Comparison of ENCODE assay signal across 16 cellular contexts in genomic region chr2:182447843-182448242, GRCh38. TPM values are rescaled to one million over a fixed set of nuclear protein-coding genes. Genes with fewer than 3 reads are reported as not detected.
DNase-seq lines count a peak whose midpoint lies in the region; FAIRE-seq and TF ChIP-seq lines count a peak whose summit lies in the region.
"Had no signal": no experiment of that assay in that cellular context is flagged by ENCODE, and none has a peak within 500 bp of the region (broad histone marks: within the 10 kb centered on the region; RNA-seq: fewer than 3 reads in every experiment).

No MANE protein-coding gene starts in this region.

- H2AFZ ChIP-seq in GM23248 (peak overlapping the region; percentile 32), astrocyte (ENCODE audit: low read depth, low read length) (no peak overlapping the region), hepatocyte (no peak overlapping the region), smooth muscle cell (ENCODE audit: low read depth) (peak overlapping the region; percentile 17)

- no peaks in the 10 kb centered on the region for H3K27me3 Mint-ChIP-seq in astrocyte (ENCODE audit: low read depth, unreplicated experiment)
- H3K27me3 Mint-ChIP-seq: stimulated activated naive CD8-positive, alpha-beta T cell treated with anti-CD3 and anti-CD28 coated beads, Interleukin-15, amount 100 ng/mL, for 72 hours had no signal

- TF ChIP-seq CTCF in astrocyte (IDR thresholded peaks at IDR 0.05; ENCODE audit: insufficient read depth, low read depth, low read length) (no peak), hepatocyte (IDR thresholded peaks at IDR 0.05; ENCODE audit: poor library complexity) (no peak), smooth muscle cell (IDR thresholded peaks at IDR 0.05; ENCODE audit: borderline replicate concordance, insufficient read depth, poor library complexity, severe bottlenecking) (no peak), dorsolateral prefrontal cortex (IDR thresholded peaks at IDR 0.05 in 54 of 56, conservative IDR thresholded peaks at IDR 0.05 in 2 of 56; ENCODE audit: low read depth in 1 of 56, partially characterized antibody in 56 of 56) (no peak)

- H3K9me3 Mint-ChIP-seq in astrocyte (ENCODE audit: unreplicated experiment), result no peaks in the 10 kb centered on the region

- H3F3A ChIP-seq in GM23248 (ENCODE audit: insufficient read depth), result peaks cover 14% of the 10 kb centered on the region
- no peaks in the 10 kb centered on the region for H3F3A ChIP-seq in smooth muscle cell (ENCODE audit: low read depth)

- H3K4me1 ChIP-seq in GM23248 (ENCODE audit: insufficient read depth) (peaks cover 35% of the 10 kb centered on the region), astrocyte (ENCODE audit: insufficient read depth, low read length) (no peaks in the 10 kb centered on the region), hepatocyte (ENCODE audit: insufficient read depth) (peaks cover 6% of the 10 kb centered on the region), smooth muscle cell (ENCODE audit: low read depth) (peaks cover 4% of the 10 kb centered on the region)
- H3K4me1 ChIP-seq: gastroesophageal sphincter had no signal

- H3K4me3 Mint-ChIP-seq in astrocyte (ENCODE audit: unreplicated experiment), result no peak overlapping the region
- H3K4me3 Mint-ChIP-seq: stimulated activated naive CD8-positive, alpha-beta T cell treated with anti-CD3 and anti-CD28 coated beads, Interleukin-15, amount 100 ng/mL, for 72 hours had no signal

- H3K9me2 ChIP-seq in GM23248 (ENCODE audit: insufficient read depth) (no peaks in the 10 kb centered on the region), hepatocyte (replicated peaks; ENCODE audit: insufficient read depth) (no peaks in the 10 kb centered on the region)

- H3K4me3 ChIP-seq in GM23248, result no peak overlapping the region
- H3K4me3 ChIP-seq in astrocyte (ENCODE audit: insufficient read depth, low read depth, low read length), result no peak overlapping the region
- H3K4me3 ChIP-seq in hepatocyte, result no peak overlapping the region
- H3K4me3 ChIP-seq in smooth muscle cell, result no peak overlapping the region
- no peak overlapping the region for H3K4me3 ChIP-seq in dorsolateral prefrontal cortex
- H3K4me3 ChIP-seq: gastroesophageal sphincter had no signal

- WGBS in GM23248 (ENCODE audit: low coverage in 1 of 2, low lambda C conversion rate in 2 of 2, missing lambda C conversion rate in 2 of 2), 2 experiments, result 23 to 24% methylated on average over 2 of the region's 2 CpGs
- WGBS in hepatocyte (ENCODE audit: low lambda C conversion rate, missing lambda C conversion rate), result 65% methylated on average over 2 of the region's 2 CpGs
- WGBS in smooth muscle cell (ENCODE audit: low lambda C conversion rate), result 42% methylated on average over 2 of the region's 2 CpGs

- H3K4me2 ChIP-seq in GM23248 (ENCODE audit: unreplicated experiment) (peak overlapping the region; percentile 24), astrocyte (ENCODE audit: low read length) (no peak overlapping the region), hepatocyte (no peak overlapping the region), smooth muscle cell (peak overlapping the region; percentile 24)

- H3K36me3 ChIP-seq in GM23248 (ENCODE audit: low read depth), result no peaks in the 10 kb centered on the region
- no peaks in the 10 kb centered on the region for H3K36me3 ChIP-seq in astrocyte (ENCODE audit: insufficient read depth, low read length)
- H3K36me3 ChIP-seq in hepatocyte (replicated peaks; ENCODE audit: insufficient read depth, low read depth), result no peaks in the 10 kb centered on the region
- no peaks in the 10 kb centered on the region for H3K36me3 ChIP-seq in smooth muscle cell (ENCODE audit: low read depth)
- H3K36me3 ChIP-seq: gastroesophageal sphincter, neutrophil had no signal

- H3K9me3 ChIP-seq in GM23248 (ENCODE audit: low read depth), result no peaks in the 10 kb centered on the region
- no peaks in the 10 kb centered on the region for H3K9me3 ChIP-seq in astrocyte (ENCODE audit: insufficient read depth, low read depth, low read length)
- no peaks in the 10 kb centered on the region for H3K9me3 ChIP-seq in hepatocyte (ENCODE audit: low read depth)
- H3K9me3 ChIP-seq in smooth muscle cell (replicated peaks; ENCODE audit: low read depth), result no peaks in the 10 kb centered on the region
- H3K9me3 ChIP-seq: gastroesophageal sphincter, neutrophil had no signal

- H3K27ac Mint-ChIP-seq in astrocyte (ENCODE audit: unreplicated experiment), result peak overlapping the region; percentile 64
- H3K27ac Mint-ChIP-seq: stimulated activated naive CD8-positive, alpha-beta T cell treated with anti-CD3 and anti-CD28 coated beads, Interleukin-15, amount 100 ng/mL, for 72 hours had no signal

- no peaks in the 10 kb centered on the region for H4K20me1 ChIP-seq in GM23248 (ENCODE audit: insufficient read depth)
- H4K20me1 ChIP-seq in astrocyte (ENCODE audit: insufficient read depth, low read length), result no peaks in the 10 kb centered on the region
- H4K20me1 ChIP-seq in hepatocyte (ENCODE audit: insufficient read depth, poor library complexity, severe bottlenecking), result no peaks in the 10 kb centered on the region
- H4K20me1 ChIP-seq in smooth muscle cell (ENCODE audit: low read depth), result no peaks in the 10 kb centered on the region

- H3K36me3 Mint-ChIP-seq in astrocyte (ENCODE audit: low read depth, unreplicated experiment), result no peaks in the 10 kb centered on the region

- in situ Hi-C loops in GM23248 (cut with MboI), result no loop called here

- H3K9ac ChIP-seq in GM23248, result no peak overlapping the region
- no peak overlapping the region for H3K9ac ChIP-seq in astrocyte (ENCODE audit: low read length)
- H3K9ac ChIP-seq in smooth muscle cell (ENCODE audit: low read depth), result no peak overlapping the region

- intact Hi-C loops in dorsolateral prefrontal cortex (cut with DNase I), result no loop called here

- peak; percentile 81 for DNase-seq in GM23248
- peak; percentile 78 for DNase-seq in astrocyte (ENCODE audit: low read depth)
- peak; percentile 13 for DNase-seq in hepatocyte (ENCODE audit: low spot score)
- DNase-seq in smooth muscle cell (lab: John Stamatoyannopoulos, UW; ENCODE audit: unreplicated experiment), result no peak
- DNase-seq in dorsolateral prefrontal cortex, result no peak
- no peak for DNase-seq in DMS79 treated with DMSO at 0.1 percent for 48 hours (lab: John Stamatoyannopoulos, UW)
- no peak for DNase-seq in activated T-cell treated with anti-CD3 and anti-CD28 coated beads, Interleukin-2, amount 50 U/mL, for 1 hour
- DNase-seq: activated CD4-positive, CD25-positive, alpha-beta regulatory T cell; activated gamma-delta T cell; effector CD8-positive, alpha-beta T cell; GF-D8; NCI-H187; NCI-H748 treated with DMSO at 0.1 percent for 48 hours; stimulated activated naive CD8-positive, alpha-beta T cell treated with anti-CD3 and anti-CD28 coated beads, Interleukin-15, amount 100 ng/mL, for 72 hours had no signal

- H3K27ac ChIP-seq in GM23248, result peak overlapping the region; percentile 66
- no peak overlapping the region for H3K27ac ChIP-seq in astrocyte (ENCODE audit: low read depth, low read length)
- no peak overlapping the region for H3K27ac ChIP-seq in hepatocyte
- H3K27ac ChIP-seq in smooth muscle cell (ENCODE audit: low read depth), result no peak overlapping the region
- H3K27ac ChIP-seq in dorsolateral prefrontal cortex, result peak overlapping the region in 1 of 59 donors; percentile 27
- H3K27ac ChIP-seq: gastroesophageal sphincter, neutrophil had no signal

- H3K27me3 ChIP-seq in GM23248 (replicated peaks; ENCODE audit: insufficient read depth) (no peaks in the 10 kb centered on the region), astrocyte (ENCODE audit: insufficient read depth, low read length) (no peaks in the 10 kb centered on the region), hepatocyte (no peaks in the 10 kb centered on the region), smooth muscle cell (ENCODE audit: low read depth) (no peaks in the 10 kb centered on the region), dorsolateral prefrontal cortex (no peaks in the 10 kb centered on the region)
- H3K27me3 ChIP-seq: gastroesophageal sphincter, neutrophil had no signal

- no peak for FAIRE-seq in astrocyte (lab: Jason Lieb, UNC)

- H3K79me2 ChIP-seq in GM23248 (ENCODE audit: insufficient read depth) (no peaks in the 10 kb centered on the region), astrocyte (ENCODE audit: insufficient read depth, low read length) (no peaks in the 10 kb centered on the region), hepatocyte (no peaks in the 10 kb centered on the region), smooth muscle cell (ENCODE audit: low read depth) (no peaks in the 10 kb centered on the region)

- H3K4me1 Mint-ChIP-seq in astrocyte (ENCODE audit: low read depth, unreplicated experiment), result peaks cover 13% of the 10 kb centered on the region
- H3K4me1 Mint-ChIP-seq: stimulated activated naive CD8-positive, alpha-beta T cell treated with anti-CD3 and anti-CD28 coated beads, Interleukin-15, amount 100 ng/mL, for 72 hours had no signal

RNA-seq across cellular contexts. Expression of gene PDE1A, which starts 21.0 kb away (rescaled TPM):
- total RNA-seq in GM23248 (2014; rRNA removed; shearing (Covaris generic)), result 1.9 and 16.3 TPM in 2 replicates
- polyA plus RNA-seq in GM23248 (2016; fragmentation: Nextera tagmentation; extraction: Ambion mirVana) (0.93 and 1.0 TPM in 2 replicates), hepatocyte (1.0 and 1.7 TPM in 2 replicates), smooth muscle cell (0.56 and 0.96 TPM in 2 replicates)
- total RNA-seq in astrocyte (0.32 TPM in 1 of 2 replicates, not detected in the other), hepatocyte (4.7 TPM in 2 replicates), smooth muscle cell (0.58 and 4.1 TPM in 2 replicates), dorsolateral prefrontal cortex (100 to 1,000 TPM in 10 of 120 experiments, 10 to 100 TPM in 110; 24.0 to 119 (median 70.6) TPM)

Comparison
In these comparisons a context has a peak if more than half of its experiments do, and no peak if none do; other contexts are left out.
1. DNase-seq: peak in GM23248 (single experiment), astrocyte (single experiment) and hepatocyte (single experiment); none in smooth muscle cell (single experiment), dorsolateral prefrontal cortex (0 of 10), DMS79 treated with DMSO at 0.1 percent for 48 hours (single experiment) and activated T-cell treated with anti-CD3 and anti-CD28 coated beads, Interleukin-2, amount 50 U/mL, for 1 hour (single experiment).
2. H2AFZ ChIP-seq: peak in GM23248 (single experiment) and smooth muscle cell (single experiment); none in astrocyte (single experiment) and hepatocyte (single experiment).
3. H3K4me2 ChIP-seq: peak in GM23248 (single experiment) and smooth muscle cell (single experiment); none in astrocyte (single experiment) and hepatocyte (single experiment).